Comparison of ENCODE assay signal across 15 cellular contexts in the genomic region with DNA sequence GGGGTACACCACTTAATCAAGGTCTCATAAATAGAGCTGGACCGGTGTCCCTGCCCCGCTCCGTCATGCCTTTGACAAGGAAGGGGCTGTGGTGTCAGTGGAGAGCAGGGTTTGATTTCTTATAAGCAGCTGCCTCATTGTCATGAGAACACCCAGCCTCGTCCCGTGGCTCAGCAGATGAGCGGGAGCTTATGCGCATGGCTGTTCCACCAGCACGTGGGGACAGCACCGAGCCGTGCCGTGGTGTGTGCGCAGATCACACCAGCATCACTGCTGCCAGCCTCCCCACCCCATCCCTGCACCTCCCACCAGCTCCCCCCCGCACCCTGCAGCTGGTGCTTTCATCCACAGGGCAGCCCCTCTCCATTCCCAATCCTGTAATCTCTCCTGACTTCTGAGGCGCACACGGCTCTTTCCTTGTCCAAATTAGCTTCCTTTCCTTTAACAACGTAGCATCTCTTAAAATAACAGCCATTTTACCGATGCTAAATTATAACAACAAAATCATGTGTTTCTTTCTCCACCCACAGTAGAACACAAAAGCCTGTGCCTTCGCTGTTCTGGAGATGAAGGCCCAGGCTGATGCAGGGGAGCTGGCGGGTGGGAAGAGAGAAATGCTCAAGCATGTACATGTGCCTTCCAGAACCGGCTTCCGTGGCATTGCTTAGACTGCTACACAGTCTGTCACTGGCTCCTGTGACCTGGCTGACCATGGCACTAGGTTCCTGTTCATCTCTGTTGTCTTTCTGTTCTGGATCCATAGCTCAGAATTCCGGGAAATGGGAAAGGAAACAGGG.
"Had no signal": no experiment of that assay in that cellular context is flagged by ENCODE, and none has a peak within 500 bp of the region (broad histone marks: within the 10 kb centered on the region; RNA-seq: fewer than 3 reads in every experiment).

No MANE protein-coding gene starts in this region.

- H3K9me3 ChIP-seq: heart left ventricle, SJSA1, transverse colon had no signal

- DNase-seq: activated CD4-positive, alpha-beta T cell treated with anti-CD3 and anti-CD28 coated beads, Interleukin-2, amount 10 ng/mL, durations not matched to agents 24 days and 14 days; activated effector memory CD4-positive, alpha-beta T cell treated with Interleukin-2 at 50 U/mL for 16 hours; activated T-cell treated with anti-CD3 and anti-CD28 coated beads, Interleukin-2, amount 50 U/mL, for 1 hour; foreskin melanocyte; small intestine; SW 1271; T-helper 9 cell; transverse colon; WERI-Rb-1 had no signal

- H3K36me3 Mint-ChIP-seq: activated naive CD8-positive, alpha-beta T cell; stimulated activated effector memory CD8-positive, alpha-beta T cell treated with anti-CD3 and anti-CD28 coated beads, Interleukin-12 subunit alpha, Interleukin-12 subunit beta, amount 100 ng/mL, for 72 hours had no signal

- H3K9me3 Mint-ChIP-seq: activated CD4-positive, alpha-beta T cell treated with anti-CD3 and anti-CD28 coated beads, Interleukin-2, amount 10 ng/mL, durations not matched to agents 24 days and 14 days; neural progenitor cell; stimulated activated effector memory CD8-positive, alpha-beta T cell treated with anti-CD3 and anti-CD28 coated beads, Interleukin-12 subunit alpha, Interleukin-12 subunit beta, amount 100 ng/mL, for 72 hours had no signal

- H2AFZ ChIP-seq: neural progenitor cell had no signal

- H3K27me3 Mint-ChIP-seq: activated naive CD8-positive, alpha-beta T cell had no signal

- H3K4me3 Mint-ChIP-seq: activated CD4-positive, alpha-beta T cell treated with anti-CD3 and anti-CD28 coated beads, Interleukin-2, amount 10 ng/mL, durations not matched to agents 24 days and 14 days; activated naive CD8-positive, alpha-beta T cell; stimulated activated effector memory CD8-positive, alpha-beta T cell treated with anti-CD3 and anti-CD28 coated beads, Interleukin-12 subunit alpha, Interleukin-12 subunit beta, amount 100 ng/mL, for 72 hours had no signal

- H3K27ac Mint-ChIP-seq: activated CD4-positive, alpha-beta T cell treated with anti-CD3 and anti-CD28 coated beads, Interleukin-2, amount 10 ng/mL, durations not matched to agents 24 days and 14 days; activated naive CD8-positive, alpha-beta T cell; stimulated activated effector memory CD8-positive, alpha-beta T cell treated with anti-CD3 and anti-CD28 coated beads, Interleukin-12 subunit alpha, Interleukin-12 subunit beta, amount 100 ng/mL, for 72 hours had no signal

- H3K9ac ChIP-seq: neural progenitor cell had no signal

- H3K27ac ChIP-seq: heart left ventricle, neural progenitor cell, SJSA1, transverse colon, WERI-Rb-1 had no signal

- ATAC-seq: left lobe of liver had no signal

- H3K4me3 ChIP-seq: heart left ventricle, neural progenitor cell, SJSA1, transverse colon had no signal

- H3K4me1 ChIP-seq: transverse colon had no signal

- H3K4me1 Mint-ChIP-seq: activated CD4-positive, alpha-beta T cell treated with anti-CD3 and anti-CD28 coated beads, Interleukin-2, amount 10 ng/mL, durations not matched to agents 24 days and 14 days; stimulated activated effector memory CD8-positive, alpha-beta T cell treated with anti-CD3 and anti-CD28 coated beads, Interleukin-12 subunit alpha, Interleukin-12 subunit beta, amount 100 ng/mL, for 72 hours had no signal

- H3K27me3 ChIP-seq: heart left ventricle, neural progenitor cell, transverse colon had no signal

- H3K36me3 ChIP-seq: neural progenitor cell had no signal
